ENCODE assay signal across 19 cellular contexts in the genomic region with DNA sequence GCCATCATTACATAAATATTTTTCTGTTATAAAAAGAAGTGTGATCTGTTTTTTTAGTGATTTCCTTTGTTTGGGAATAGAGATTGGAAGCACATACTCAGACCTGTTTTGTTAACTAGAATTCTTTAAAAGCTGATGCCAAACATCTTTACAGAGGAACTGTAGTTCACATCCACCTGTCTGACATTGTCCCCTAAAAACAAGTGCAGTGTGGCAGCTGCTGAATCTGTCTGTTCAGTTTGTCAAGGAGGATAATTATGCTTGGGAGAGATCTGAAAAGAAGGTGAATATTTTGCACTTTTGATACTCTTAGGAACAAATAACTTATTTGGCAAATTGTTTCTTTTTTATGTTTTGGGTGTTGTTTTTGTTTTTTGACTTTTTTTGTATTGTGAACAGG. TPM values are rescaled to one million over a fixed set of nuclear protein-coding genes. Genes with fewer than 3 reads are reported as not detected.
DNase-seq lines count a peak whose midpoint lies in the region; ATAC-seq and TF ChIP-seq lines count a peak whose summit lies in the region.
"Had no signal": no experiment of that assay in that cellular context is flagged by ENCODE, and none has a peak within 500 bp of the region (broad histone marks: within the 10 kb centered on the region; RNA-seq: fewer than 3 reads in every experiment).

No MANE protein-coding gene starts in this region.

- no peaks in the 10 kb centered on the region for H3K9me3 ChIP-seq in OCI-LY3 (ENCODE audit: insufficient read depth, low read length)
- H3K9me3 ChIP-seq: lower lobe of right lung, tibial artery had no signal

- TF ChIP-seq CTCF in OCI-LY3 (IDR thresholded peaks at IDR 0.05; ENCODE audit: low read depth, low read length): no peak

- H3K9ac ChIP-seq in OCI-LY3 (ENCODE audit: low read length): peak overlapping the region; percentile 45

- H3K36me3 ChIP-seq in OCI-LY3 (replicated peaks; ENCODE audit: low read depth, low read length): peaks cover 10% of the 10 kb centered on the region

- ATAC-seq in HG02642 (IDR thresholded peaks at IDR 0.05; ENCODE audit: poor library complexity, unreplicated experiment): no peak
- ATAC-seq: lower lobe of right lung, natural killer cell, WTC11 had no signal

- H3K79me2 ChIP-seq in OCI-LY3 (ENCODE audit: low read length): no peaks in the 10 kb centered on the region

- DNase-seq in activated naive CD4-positive, alpha-beta T cell treated with anti-CD3 and anti-CD28 coated beads, Interleukin-2, amount 10 ng/mL, durations not matched to agents 7 days and 5 days: no peak
- DNase-seq in myocyte (ENCODE audit: low read depth) (peak; percentile 57), NCI-H345 (lab: John Stamatoyannopoulos, UW) (no peak)
- DNase-seq in activated effector memory CD4-positive, alpha-beta T cell treated with anti-CD3 and anti-CD28 coated beads, Interleukin-2, amount 50 U/mL, for 16 hours: no peak
- DNase-seq in stimulated activated CD4-positive, alpha-beta T cell treated with anti-CD3 and anti-CD28 coated beads, Interleukin-4, amount 100 ng/mL, for 4 hours: no peak
- DNase-seq: activated gamma-delta T cell treated with Interleukin-2 at 50 U/mL for 16 hours, EL, H9, islet precursor cell, lower lobe of right lung, natural killer cell, NCI-H2029 treated with DMSO at 0.1 percent for 48 hours, NCI-H524 treated with DMSO at 0.1 percent for 48 hours, SIG-M5, tibial artery had no signal

- H3K9me3 Mint-ChIP-seq in activated naive CD4-positive, alpha-beta T cell treated with anti-CD3 and anti-CD28 coated beads, Interleukin-2, amount 50 U/mL, for 24 hours: no peaks in the 10 kb centered on the region
- no peaks in the 10 kb centered on the region for H3K9me3 Mint-ChIP-seq in activated naive CD4-positive, alpha-beta T cell treated with anti-CD3 and anti-CD28 coated beads, Interleukin-2, amount 10 ng/mL, durations not matched to agents 7 days and 5 days
- H3K9me3 Mint-ChIP-seq: H9, natural killer cell, WTC11 had no signal

- H2AFZ ChIP-seq in OCI-LY3 (ENCODE audit: low read depth, low read length): no peak overlapping the region

- no peaks in the 10 kb centered on the region for H3K27me3 ChIP-seq in OCI-LY3 (ENCODE audit: low read depth, low read length)
- H3K27me3 ChIP-seq: tibial artery had no signal

- H3K27me3 Mint-ChIP-seq in activated naive CD4-positive, alpha-beta T cell treated with anti-CD3 and anti-CD28 coated beads, Interleukin-2, amount 50 U/mL, for 24 hours: no peaks in the 10 kb centered on the region
- H3K27me3 Mint-ChIP-seq in activated naive CD4-positive, alpha-beta T cell treated with anti-CD3 and anti-CD28 coated beads, Interleukin-2, amount 10 ng/mL, durations not matched to agents 7 days and 5 days: no peaks in the 10 kb centered on the region

- no peaks in the 10 kb centered on the region for H4K20me1 ChIP-seq in OCI-LY3 (ENCODE audit: insufficient read depth, low read length)

- peaks cover 10% of the 10 kb centered on the region for H3K4me1 Mint-ChIP-seq in activated naive CD4-positive, alpha-beta T cell treated with anti-CD3 and anti-CD28 coated beads, Interleukin-2, amount 50 U/mL, for 24 hours
- no peaks in the 10 kb centered on the region for H3K4me1 Mint-ChIP-seq in activated naive CD4-positive, alpha-beta T cell treated with anti-CD3 and anti-CD28 coated beads, Interleukin-2, amount 10 ng/mL, durations not matched to agents 7 days and 5 days
- H3K4me1 Mint-ChIP-seq: natural killer cell, WTC11 had no signal

- H3K4me1 ChIP-seq in OCI-LY3 (ENCODE audit: low read length): peaks cover 16% of the 10 kb centered on the region
- H3K4me1 ChIP-seq: lower lobe of right lung, tibial artery had no signal

- CTCF ChIA-PET in activated naive CD4-positive, alpha-beta T cell treated with anti-CD3 and anti-CD28 coated beads, Interleukin-2, amount 10 ng/mL, durations not matched to agents 7 days and 5 days (lab: Charles Lee): no interaction called here

- H3K4me3 Mint-ChIP-seq in activated naive CD4-positive, alpha-beta T cell treated with anti-CD3 and anti-CD28 coated beads, Interleukin-2, amount 50 U/mL, for 24 hours: no peak overlapping the region
- no peak overlapping the region for H3K4me3 Mint-ChIP-seq in activated naive CD4-positive, alpha-beta T cell treated with anti-CD3 and anti-CD28 coated beads, Interleukin-2, amount 10 ng/mL, durations not matched to agents 7 days and 5 days
- H3K4me3 Mint-ChIP-seq: H9, natural killer cell, WTC11 had no signal

- H3K4me2 ChIP-seq in OCI-LY3 (ENCODE audit: low read length): peak overlapping the region; percentile 57

- H3K27ac Mint-ChIP-seq in activated naive CD4-positive, alpha-beta T cell treated with anti-CD3 and anti-CD28 coated beads, Interleukin-2, amount 50 U/mL, for 24 hours: peak overlapping the region; percentile 59
- no peak overlapping the region for H3K27ac Mint-ChIP-seq in activated naive CD4-positive, alpha-beta T cell treated with anti-CD3 and anti-CD28 coated beads, Interleukin-2, amount 10 ng/mL, durations not matched to agents 7 days and 5 days
- H3K27ac Mint-ChIP-seq: H9, WTC11 had no signal

- peak overlapping the region; percentile 10; the same call in 1 of the 2 replicates for H3K4me3 ChIP-seq in OCI-LY3 (ENCODE audit: low read length)
- H3K4me3 ChIP-seq: lower lobe of right lung, tibial artery had no signal

- peaks cover 14% of the 10 kb centered on the region for H3K36me3 Mint-ChIP-seq in activated naive CD4-positive, alpha-beta T cell treated with anti-CD3 and anti-CD28 coated beads, Interleukin-2, amount 50 U/mL, for 24 hours
- H3K36me3 Mint-ChIP-seq in activated naive CD4-positive, alpha-beta T cell treated with anti-CD3 and anti-CD28 coated beads, Interleukin-2, amount 10 ng/mL, durations not matched to agents 7 days and 5 days: peaks cover 61% of the 10 kb centered on the region

- peak overlapping the region; percentile 60 for H3K27ac ChIP-seq in OCI-LY3 (ENCODE audit: low read length)
- H3K27ac ChIP-seq: lower lobe of right lung, tibial artery had no signal

RNA-seq across cellular contexts. Expression of gene AGMAT, which starts 13.6 kb away (rescaled TPM):
- 2.1 and 3.2 TPM in 2 replicates for total RNA-seq in myocyte
- 0.52 TPM for polyA plus RNA-seq in myocyte (2012)
- total RNA-seq: lower lobe of right lung had no signal

RNA-seq across cellular contexts. Expression of gene DNAJC16, which starts 44.6 kb away (rescaled TPM):
- 43.9 and 50.2 TPM in 2 replicates for total RNA-seq in myocyte
- 11.5 TPM for polyA plus RNA-seq in myocyte (2012)

RNA-seq across cellular contexts. Expression of gene DDI2, which starts 46.0 kb away (rescaled TPM):
- total RNA-seq in myocyte: 26.6 and 34.7 TPM in 2 replicates
- 8.1 TPM for polyA plus RNA-seq in myocyte (2012)

RNA-seq across cellular contexts. Expression of gene CASP9, which starts 47.3 kb away (rescaled TPM):
- 30.8 and 68.5 TPM in 2 replicates for total RNA-seq in myocyte
- polyA plus RNA-seq in myocyte (2012): 13.7 TPM
